Comparison of ENCODE assay signal across 1 cellular context in the genomic region with DNA sequence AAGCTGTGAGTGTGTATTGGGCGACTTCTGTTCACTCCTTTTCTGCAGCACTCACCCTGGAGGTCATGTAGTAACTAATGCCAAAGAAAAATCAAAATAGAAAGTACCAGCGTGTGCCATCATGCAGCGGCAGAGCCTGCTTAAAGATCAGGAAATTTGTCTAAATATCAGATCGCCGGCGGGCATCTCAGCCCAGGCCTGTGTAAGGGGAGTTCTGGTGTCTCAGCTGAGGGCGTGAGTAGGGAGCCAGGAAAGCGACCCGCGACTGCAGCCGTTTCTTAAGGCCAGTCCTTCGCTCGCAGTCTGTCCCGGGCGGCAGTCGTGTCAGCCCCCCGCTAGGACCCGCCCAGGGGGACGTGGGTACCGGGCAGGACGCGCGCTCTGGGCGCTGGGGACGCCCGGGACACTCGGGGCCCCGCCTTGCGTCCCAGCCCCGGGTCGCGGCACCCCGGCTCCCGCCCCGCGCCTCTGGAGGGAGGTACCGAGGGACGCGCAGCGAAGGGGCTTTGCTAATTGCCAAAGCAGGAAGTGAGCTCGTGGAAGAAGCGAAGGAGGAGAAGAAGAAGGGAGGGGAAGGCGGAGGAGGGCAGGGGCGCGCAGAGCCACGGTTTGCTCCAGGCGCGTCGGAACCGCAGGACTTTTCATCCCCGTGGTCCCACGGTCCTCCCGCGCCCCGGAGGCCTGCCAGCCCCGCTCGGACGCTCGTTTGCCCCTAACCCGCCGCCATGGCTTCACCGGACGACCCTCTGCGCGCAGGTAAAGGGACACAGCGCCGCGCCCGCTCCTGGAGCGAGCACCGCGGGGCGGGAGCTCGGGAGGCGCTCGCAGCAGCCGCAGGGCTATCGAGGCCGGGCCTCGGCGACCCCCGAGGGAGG.
A peak's percentile ranks its signal among the peaks of the same experiment; 100 is the strongest.
TF ChIP-seq lines count a peak whose summit lies in the region.

No MANE protein-coding gene starts in this region.

TF ChIP-seq in GM12878, 131 proteins besides CTCF, POLR2A, EP300 and RAD21 (continued from another document):
- TF ChIP-seq, protein P1, sequence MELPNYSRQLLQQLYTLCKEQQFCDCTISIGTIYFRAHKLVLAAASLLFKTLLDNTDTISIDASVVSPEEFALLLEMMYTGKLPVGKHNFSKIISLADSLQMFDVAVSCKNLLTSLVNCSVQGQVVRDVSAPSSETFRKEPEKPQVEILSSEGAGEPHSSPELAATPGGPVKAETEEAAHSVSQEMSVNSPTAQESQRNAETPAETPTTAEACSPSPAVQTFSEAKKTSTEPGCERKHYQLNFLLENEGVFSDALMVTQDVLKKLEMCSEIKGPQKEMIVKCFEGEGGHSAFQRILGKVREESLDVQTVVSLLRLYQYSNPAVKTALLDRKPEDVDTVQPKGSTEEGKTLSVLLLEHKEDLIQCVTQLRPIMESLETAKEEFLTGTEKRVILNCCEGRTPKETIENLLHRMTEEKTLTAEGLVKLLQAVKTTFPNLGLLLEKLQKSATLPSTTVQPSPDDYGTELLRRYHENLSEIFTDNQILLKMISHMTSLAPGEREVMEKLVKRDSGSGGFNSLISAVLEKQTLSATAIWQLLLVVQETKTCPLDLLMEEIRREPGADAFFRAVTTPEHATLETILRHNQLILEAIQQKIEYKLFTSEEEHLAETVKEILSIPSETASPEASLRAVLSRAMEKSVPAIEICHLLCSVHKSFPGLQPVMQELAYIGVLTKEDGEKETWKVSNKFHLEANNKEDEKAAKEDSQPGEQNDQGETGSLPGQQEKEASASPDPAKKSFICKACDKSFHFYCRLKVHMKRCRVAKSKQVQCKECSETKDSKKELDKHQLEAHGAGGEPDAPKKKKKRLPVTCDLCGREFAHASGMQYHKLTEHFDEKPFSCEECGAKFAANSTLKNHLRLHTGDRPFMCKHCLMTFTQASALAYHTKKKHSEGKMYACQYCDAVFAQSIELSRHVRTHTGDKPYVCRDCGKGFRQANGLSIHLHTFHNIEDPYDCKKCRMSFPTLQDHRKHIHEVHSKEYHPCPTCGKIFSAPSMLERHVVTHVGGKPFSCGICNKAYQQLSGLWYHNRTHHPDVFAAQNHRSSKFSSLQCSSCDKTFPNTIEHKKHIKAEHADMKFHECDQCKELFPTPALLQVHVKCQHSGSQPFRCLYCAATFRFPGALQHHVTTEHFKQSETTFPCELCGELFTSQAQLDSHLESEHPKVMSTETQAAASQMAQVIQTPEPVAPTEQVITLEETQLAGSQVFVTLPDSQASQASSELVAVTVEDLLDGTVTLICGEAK (IDR thresholded peaks at IDR 0.05; ENCODE audit: borderline replicate concordance) = no peak
- TF ChIP-seq, protein P2, sequence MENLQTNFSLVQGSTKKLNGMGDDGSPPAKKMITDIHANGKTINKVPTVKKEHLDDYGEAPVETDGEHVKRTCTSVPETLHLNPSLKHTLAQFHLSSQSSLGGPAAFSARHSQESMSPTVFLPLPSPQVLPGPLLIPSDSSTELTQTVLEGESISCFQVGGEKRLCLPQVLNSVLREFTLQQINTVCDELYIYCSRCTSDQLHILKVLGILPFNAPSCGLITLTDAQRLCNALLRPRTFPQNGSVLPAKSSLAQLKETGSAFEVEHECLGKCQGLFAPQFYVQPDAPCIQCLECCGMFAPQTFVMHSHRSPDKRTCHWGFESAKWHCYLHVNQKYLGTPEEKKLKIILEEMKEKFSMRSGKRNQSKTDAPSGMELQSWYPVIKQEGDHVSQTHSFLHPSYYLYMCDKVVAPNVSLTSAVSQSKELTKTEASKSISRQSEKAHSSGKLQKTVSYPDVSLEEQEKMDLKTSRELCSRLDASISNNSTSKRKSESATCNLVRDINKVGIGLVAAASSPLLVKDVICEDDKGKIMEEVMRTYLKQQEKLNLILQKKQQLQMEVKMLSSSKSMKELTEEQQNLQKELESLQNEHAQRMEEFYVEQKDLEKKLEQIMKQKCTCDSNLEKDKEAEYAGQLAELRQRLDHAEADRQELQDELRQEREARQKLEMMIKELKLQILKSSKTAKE (IDR thresholded peaks at IDR 0.05; ENCODE audit: low read depth, poor library complexity, severe bottlenecking) = no peak
- TF ChIP-seq HDAC6 (IDR thresholded peaks at IDR 0.05; ENCODE audit: unreplicated experiment) (peak; percentile 94), SUZ12 (IDR thresholded peaks at IDR 0.05; ENCODE audit: unreplicated experiment) (no peak), CBFB (IDR thresholded peaks at IDR 0.05; ENCODE audit: low read depth) (no peak), SUPT20H (IDR thresholded peaks at IDR 0.05; ENCODE audit: borderline replicate concordance, control insufficient read depth, low read depth, low read length) (no peak), EGR1 (IDR thresholded peaks at IDR 0.05; ENCODE audit: borderline replicate concordance in 1 of 2, low read depth in 2 of 2, low read length in 2 of 2) (no peak), ZNF217 (IDR thresholded peaks at IDR 0.05) (no peak), ETV6 (conservative IDR thresholded peaks at IDR 0.05 in 1 of 2, IDR thresholded peaks at IDR 0.05 in 1 of 2; ENCODE audit: borderline replicate concordance in 1 of 2, low read depth in 1 of 2) (no peak), POLR2AphosphoS5 (IDR thresholded peaks at IDR 0.05; ENCODE audit: low read length) (no peak), NR2C2 (IDR thresholded peaks at IDR 0.05; ENCODE audit: borderline replicate concordance, control insufficient read depth, insufficient read length, low read depth) (no peak), WRNIP1 (IDR thresholded peaks at IDR 0.05; ENCODE audit: borderline replicate concordance, low read depth, low read length) (no peak), CREB1 (IDR thresholded peaks at IDR 0.05; ENCODE audit: low read depth) (no peak), ATF7 (IDR thresholded peaks at IDR 0.05; ENCODE audit: low read depth) (no peak), FOXK2 (IDR thresholded peaks at IDR 0.05) (no peak), BRCA1 (IDR thresholded peaks at IDR 0.05; ENCODE audit: low read depth, low read length) (no peak), GATAD2B (conservative IDR thresholded peaks at IDR 0.05; ENCODE audit: low read depth) (peak; percentile 34; the same call in 1 of the 2 replicates), SPI1 (IDR thresholded peaks at IDR 0.05; ENCODE audit: borderline replicate concordance, insufficient read depth, low read depth, low read length) (0 out of 2 replicates have a peak, but pooled peaks have one; percentile 1), ZSCAN29 (IDR thresholded peaks at IDR 0.05) (no peak), YY1 (IDR thresholded peaks at IDR 0.05; ENCODE audit: low read depth, low read length) (0 out of 2 replicates have a peak, but pooled peaks have one; percentile 32), SREBF1 (IDR thresholded peaks at IDR 0.05; ENCODE audit: low read length) (no peak), ZBTB33 (IDR thresholded peaks at IDR 0.05) (no peak)
- TF ChIP-seq, protein P3, sequence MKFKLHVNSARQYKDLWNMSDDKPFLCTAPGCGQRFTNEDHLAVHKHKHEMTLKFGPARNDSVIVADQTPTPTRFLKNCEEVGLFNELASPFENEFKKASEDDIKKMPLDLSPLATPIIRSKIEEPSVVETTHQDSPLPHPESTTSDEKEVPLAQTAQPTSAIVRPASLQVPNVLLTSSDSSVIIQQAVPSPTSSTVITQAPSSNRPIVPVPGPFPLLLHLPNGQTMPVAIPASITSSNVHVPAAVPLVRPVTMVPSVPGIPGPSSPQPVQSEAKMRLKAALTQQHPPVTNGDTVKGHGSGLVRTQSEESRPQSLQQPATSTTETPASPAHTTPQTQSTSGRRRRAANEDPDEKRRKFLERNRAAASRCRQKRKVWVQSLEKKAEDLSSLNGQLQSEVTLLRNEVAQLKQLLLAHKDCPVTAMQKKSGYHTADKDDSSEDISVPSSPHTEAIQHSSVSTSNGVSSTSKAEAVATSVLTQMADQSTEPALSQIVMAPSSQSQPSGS (IDR thresholded peaks at IDR 0.05; ENCODE audit: low read length) = no peak
- TF ChIP-seq, protein P4, sequence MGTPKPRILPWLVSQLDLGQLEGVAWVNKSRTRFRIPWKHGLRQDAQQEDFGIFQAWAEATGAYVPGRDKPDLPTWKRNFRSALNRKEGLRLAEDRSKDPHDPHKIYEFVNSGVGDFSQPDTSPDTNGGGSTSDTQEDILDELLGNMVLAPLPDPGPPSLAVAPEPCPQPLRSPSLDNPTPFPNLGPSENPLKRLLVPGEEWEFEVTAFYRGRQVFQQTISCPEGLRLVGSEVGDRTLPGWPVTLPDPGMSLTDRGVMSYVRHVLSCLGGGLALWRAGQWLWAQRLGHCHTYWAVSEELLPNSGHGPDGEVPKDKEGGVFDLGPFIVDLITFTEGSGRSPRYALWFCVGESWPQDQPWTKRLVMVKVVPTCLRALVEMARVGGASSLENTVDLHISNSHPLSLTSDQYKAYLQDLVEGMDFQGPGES (IDR thresholded peaks at IDR 0.05) = no peak
- TF ChIP-seq, protein P5, sequence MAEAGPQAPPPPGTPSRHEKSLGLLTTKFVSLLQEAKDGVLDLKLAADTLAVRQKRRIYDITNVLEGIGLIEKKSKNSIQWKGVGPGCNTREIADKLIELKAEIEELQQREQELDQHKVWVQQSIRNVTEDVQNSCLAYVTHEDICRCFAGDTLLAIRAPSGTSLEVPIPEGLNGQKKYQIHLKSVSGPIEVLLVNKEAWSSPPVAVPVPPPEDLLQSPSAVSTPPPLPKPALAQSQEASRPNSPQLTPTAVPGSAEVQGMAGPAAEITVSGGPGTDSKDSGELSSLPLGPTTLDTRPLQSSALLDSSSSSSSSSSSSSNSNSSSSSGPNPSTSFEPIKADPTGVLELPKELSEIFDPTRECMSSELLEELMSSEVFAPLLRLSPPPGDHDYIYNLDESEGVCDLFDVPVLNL (IDR thresholded peaks at IDR 0.05; ENCODE audit: low read depth, low read length) = no peak
- TF ChIP-seq, protein P6, sequence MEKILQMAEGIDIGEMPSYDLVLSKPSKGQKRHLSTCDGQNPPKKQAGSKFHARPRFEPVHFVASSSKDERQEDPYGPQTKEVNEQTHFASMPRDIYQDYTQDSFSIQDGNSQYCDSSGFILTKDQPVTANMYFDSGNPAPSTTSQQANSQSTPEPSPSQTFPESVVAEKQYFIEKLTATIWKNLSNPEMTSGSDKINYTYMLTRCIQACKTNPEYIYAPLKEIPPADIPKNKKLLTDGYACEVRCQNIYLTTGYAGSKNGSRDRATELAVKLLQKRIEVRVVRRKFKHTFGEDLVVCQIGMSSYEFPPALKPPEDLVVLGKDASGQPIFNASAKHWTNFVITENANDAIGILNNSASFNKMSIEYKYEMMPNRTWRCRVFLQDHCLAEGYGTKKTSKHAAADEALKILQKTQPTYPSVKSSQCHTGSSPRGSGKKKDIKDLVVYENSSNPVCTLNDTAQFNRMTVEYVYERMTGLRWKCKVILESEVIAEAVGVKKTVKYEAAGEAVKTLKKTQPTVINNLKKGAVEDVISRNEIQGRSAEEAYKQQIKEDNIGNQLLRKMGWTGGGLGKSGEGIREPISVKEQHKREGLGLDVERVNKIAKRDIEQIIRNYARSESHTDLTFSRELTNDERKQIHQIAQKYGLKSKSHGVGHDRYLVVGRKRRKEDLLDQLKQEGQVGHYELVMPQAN (conservative IDR thresholded peaks at IDR 0.05) = no peak
TF ChIP-seq in GM12878: peak in this region for 5.
